11 cellular contexts compared by ENCODE assay signal in genomic region chr9:115672477-115673316, GRCh38.
DNase-seq lines count a peak whose midpoint lies in the region; ATAC-seq, FAIRE-seq and TF ChIP-seq lines count a peak whose summit lies in the region.
"Had no signal": no experiment of that assay in that cellular context is flagged by ENCODE, and none has a peak within 500 bp of the region (broad histone marks: within the 10 kb centered on the region; RNA-seq: fewer than 3 reads in every experiment).

No MANE protein-coding gene starts in this region.

- peak; percentile 22 for DNase-seq in DMS53 (lab: John Stamatoyannopoulos, UW)
- no peak for DNase-seq in DMS53 treated with DMSO at 0.1 percent for 48 hours (lab: John Stamatoyannopoulos, UW; ENCODE audit: unreplicated experiment)
- DNase-seq in astrocyte of the cerebellum (ENCODE audit: low read depth), result peak; percentile 98
- DNase-seq in iPS-NIHi7 (ENCODE audit: extremely low spot score), result peak; percentile 35
- peak; percentile 83 for DNase-seq in urothelium cell line (ENCODE audit: low spot score)
- no peak for DNase-seq in NOMO-1 treated with dmso at 0.1 percent for 144 hours (lab: John Stamatoyannopoulos, UW; ENCODE audit: unreplicated experiment)
- no peak for DNase-seq in NCI-H1105 treated with DMSO at 0.1 percent for 48 hours (lab: John Stamatoyannopoulos, UW)
- DNase-seq in CD4-positive, alpha-beta T cell, result no peak
- DNase-seq: activated naive CD8-positive, alpha-beta T cell treated with anti-CD3 and anti-CD28 coated beads, Interleukin-2, amount 10 ng/mL, durations not matched to agents 7 days and 5 days had no signal

- no peak overlapping the region for H3K27ac Mint-ChIP-seq in CD4-positive, alpha-beta T cell
- H3K27ac Mint-ChIP-seq: activated naive CD8-positive, alpha-beta T cell treated with anti-CD3 and anti-CD28 coated beads, Interleukin-2, amount 10 ng/mL, durations not matched to agents 7 days and 5 days; stimulated activated naive CD8-positive, alpha-beta T cell treated with anti-CD3 and anti-CD28 coated beads, Interleukin-15, Interleukin-2, amounts not matched to agents 100 ng/mL and 50 ng/mL, for 24 hours had no signal

- CTCF ChIA-PET in CD4-positive, alpha-beta T cell (lab: Charles Lee), result no interaction called here

- H3K9me3 Mint-ChIP-seq in CD4-positive, alpha-beta T cell, result peaks cover 2% of the 10 kb centered on the region
- H3K9me3 Mint-ChIP-seq: activated naive CD8-positive, alpha-beta T cell treated with anti-CD3 and anti-CD28 coated beads, Interleukin-2, amount 10 ng/mL, durations not matched to agents 7 days and 5 days had no signal

- H3K27ac ChIP-seq in CD4-positive, alpha-beta T cell (ENCODE audit: low read depth, low read length), result no peak overlapping the region
- H3K27ac ChIP-seq: 22Rv1 had no signal

- H3K4me3 ChIP-seq in astrocyte of the cerebellum (ENCODE audit: low read depth, low read length), result no peak overlapping the region

- H3K27me3 Mint-ChIP-seq in CD4-positive, alpha-beta T cell, result no peaks in the 10 kb centered on the region
- H3K27me3 Mint-ChIP-seq: activated naive CD8-positive, alpha-beta T cell treated with anti-CD3 and anti-CD28 coated beads, Interleukin-2, amount 10 ng/mL, durations not matched to agents 7 days and 5 days; stimulated activated naive CD8-positive, alpha-beta T cell treated with anti-CD3 and anti-CD28 coated beads, Interleukin-15, Interleukin-2, amounts not matched to agents 100 ng/mL and 50 ng/mL, for 24 hours had no signal

- ATAC-seq in CD4-positive, alpha-beta T cell (ENCODE audit: poor library complexity), result no peak

- intact Hi-C loops in CD4-positive, alpha-beta T cell (cut with DNase I, micrococcal nuclease), result no loop called here

- TF ChIP-seq CTCF in astrocyte of the cerebellum (IDR thresholded peaks at IDR 0.05; ENCODE audit: low read depth, low read length, missing control alignments), result no peak
- no peak for TF ChIP-seq CTCF in CD4-positive, alpha-beta T cell (IDR thresholded peaks at IDR 0.05)

- H3K27me3 ChIP-seq in CD4-positive, alpha-beta T cell (ENCODE audit: control insufficient read depth, insufficient read depth, low read length), result no peaks in the 10 kb centered on the region

- H3K36me3 Mint-ChIP-seq in CD4-positive, alpha-beta T cell (ENCODE audit: low read depth), result no peaks in the 10 kb centered on the region
- H3K36me3 Mint-ChIP-seq: activated naive CD8-positive, alpha-beta T cell treated with anti-CD3 and anti-CD28 coated beads, Interleukin-2, amount 10 ng/mL, durations not matched to agents 7 days and 5 days had no signal

- POLR2A ChIA-PET in CD4-positive, alpha-beta T cell (lab: Charles Lee), result no interaction called here

- H3K9me3 ChIP-seq in CD4-positive, alpha-beta T cell (ENCODE audit: control insufficient read depth, low read length), result no peaks in the 10 kb centered on the region

- H3K4me3 Mint-ChIP-seq in CD4-positive, alpha-beta T cell, result no peak overlapping the region
- H3K4me3 Mint-ChIP-seq: activated naive CD8-positive, alpha-beta T cell treated with anti-CD3 and anti-CD28 coated beads, Interleukin-2, amount 10 ng/mL, durations not matched to agents 7 days and 5 days; stimulated activated naive CD8-positive, alpha-beta T cell treated with anti-CD3 and anti-CD28 coated beads, Interleukin-15, Interleukin-2, amounts not matched to agents 100 ng/mL and 50 ng/mL, for 24 hours had no signal

- no peak for FAIRE-seq in urothelium cell line (lab: Jason Lieb, UNC)

- in situ Hi-C loops in astrocyte of the cerebellum (cut with HindIII; ENCODE audit: low sequenced_read_pairs), result no loop called here

- H3K4me1 Mint-ChIP-seq in CD4-positive, alpha-beta T cell (ENCODE audit: low read depth), result no peaks in the 10 kb centered on the region
- H3K4me1 Mint-ChIP-seq: activated naive CD8-positive, alpha-beta T cell treated with anti-CD3 and anti-CD28 coated beads, Interleukin-2, amount 10 ng/mL, durations not matched to agents 7 days and 5 days had no signal

Comparison
In these comparisons a context has a peak if more than half of its experiments do, and no peak if none do; other contexts are left out.
1. DNase-seq: peak in DMS53 (single experiment), astrocyte of the cerebellum (single experiment), iPS-NIHi7 (single experiment) and urothelium cell line (single experiment); none in DMS53 treated with DMSO at 0.1 percent for 48 hours (single experiment), NOMO-1 treated with dmso at 0.1 percent for 144 hours (single experiment), NCI-H1105 treated with DMSO at 0.1 percent for 48 hours (single experiment) and CD4-positive, alpha-beta T cell (0 of 10).